Comparison of ENCODE assay signal across 9 cellular contexts in genomic region chr2:73063909-73064875, GRCh38. TPM values are rescaled to one million over a fixed set of nuclear protein-coding genes. Genes with fewer than 3 reads are reported as not detected.
DNase-seq lines count a peak whose midpoint lies in the region; ATAC-seq and TF ChIP-seq lines count a peak whose summit lies in the region.
"Had no signal": no experiment of that assay in that cellular context is flagged by ENCODE, and none has a peak within 500 bp of the region (broad histone marks: within the 10 kb centered on the region; RNA-seq: fewer than 3 reads in every experiment).

No MANE protein-coding gene starts in this region.

- H3K27me3 ChIP-seq in PC-3 (ENCODE audit: low read length) (no peaks in the 10 kb centered on the region), esophagus (ENCODE audit: control insufficient read depth in 1 of 2, insufficient read depth in 2 of 2, low read length in 2 of 2) (no peaks in the 10 kb centered on the region), psoas muscle (ENCODE audit: insufficient read depth in 3 of 3, low read length in 2 of 3) (no peaks in the 10 kb centered on the region), BE2C (no peaks in the 10 kb centered on the region)

- POLR2A ChIA-PET in PC-3 (lab: Charles Lee; ENCODE audit: unreplicated experiment) = no interaction called here

- BruUV-seq in PC-3 (replicated peaks; lab: Mats Ljungman, UMichigan) = no TSS peak

- H3F3A ChIP-seq in PC-3 (ENCODE audit: low read length, unreplicated experiment) = no peaks in the 10 kb centered on the region

- no peaks in the 10 kb centered on the region for H3K9me2 ChIP-seq in PC-3 (replicated peaks; ENCODE audit: low read length)

- H3K79me2 ChIP-seq in PC-3 (ENCODE audit: low read length) = peaks cover 82% of the 10 kb centered on the region

- no peaks in the 10 kb centered on the region for H4K20me1 ChIP-seq in PC-3 (ENCODE audit: low read length)

- peak overlapping the region; percentile 41 for H2AFZ ChIP-seq in PC-3 (ENCODE audit: low read length)

- intact Hi-C loops in PC-3 (cut with micrococcal nuclease) (no loop called here), psoas muscle (cut with DNase I) (no loop called here)

- no peaks in the 10 kb centered on the region; the same call in none of the 2 replicates for H3K36me3 ChIP-seq in PC-3 (ENCODE audit: low read depth, low read length)
- no peaks in the 10 kb centered on the region for H3K36me3 ChIP-seq in esophagus (ENCODE audit: control insufficient read depth in 2 of 2, insufficient read depth in 2 of 2, low read length in 1 of 2)
- peaks cover 0 to 9% of the 10 kb centered on the region in 2 donors for H3K36me3 ChIP-seq in psoas muscle (ENCODE audit: insufficient read depth in 1 of 2, low read depth in 1 of 2)
- no peaks in the 10 kb centered on the region for H3K36me3 ChIP-seq in BE2C
- H3K36me3 ChIP-seq: HAP-1 had no signal

- H3K27ac ChIP-seq in PC-3 (ENCODE audit: low read length) (peak overlapping the region; percentile 93), esophagus (ENCODE audit: low read depth in 2 of 2, low read length in 1 of 2) (peak overlapping the region; percentile 52 to 80), psoas muscle (peak overlapping the region; percentile 74)

- no peak for TF ChIP-seq CTCF in PC-3 (conservative IDR thresholded peaks at IDR 0.05; ENCODE audit: low read depth, low read length)
- TF ChIP-seq CTCF in psoas muscle (IDR thresholded peaks at IDR 0.05) = no peak
- no peak for TF ChIP-seq CTCF in BE2C (IDR thresholded peaks at IDR 0.05; ENCODE audit: low read depth, low read length)

- DNase-seq in GM04503 (ENCODE audit: low read depth) = peak; percentile 51
- peak; percentile 85 for DNase-seq in PC-3
- DNase-seq in psoas muscle = no peak
- no peak for DNase-seq in BE2C
- no peak for DNase-seq in D341Med (ENCODE audit: low spot score)

- 60 to 68% methylated on average over 8 of the region's 8 CpGs for WGBS in esophagus, 2 donors
- WGBS in psoas muscle, 3 donors = 78 to 85% (median 81%) methylated on average over 8 of the region's 8 CpGs

- ATAC-seq in PC-3 (peak; percentile 96), psoas muscle (peak; percentile 73 to 87 (median 80)), HG02840 (IDR thresholded peaks at IDR 0.05; ENCODE audit: low FRiP score, unreplicated experiment) (no peak), HG03460 (IDR thresholded peaks at IDR 0.05; ENCODE audit: unreplicated experiment) (no peak)

- H3K4me3 ChIP-seq in PC-3 (ENCODE audit: low read length) (peak overlapping the region; percentile 32; the same call in 1 of the 2 replicates), esophagus (ENCODE audit: low read depth in 1 of 2, low read length in 2 of 2) (no peak overlapping the region), psoas muscle (no peak overlapping the region), BE2C (ENCODE audit: low read depth, low read length) (no peak overlapping the region)
- H3K4me3 ChIP-seq: HAP-1 had no signal

- CTCF ChIA-PET in PC-3 (lab: Charles Lee) = interaction anchor here (0.6 to 0.7 kb wide), 2 partner anchors 68 to 90 kb away, joined by 3 read pairs; no protein-coding TSS in a partner anchor

- H3K4me1 ChIP-seq in PC-3 (ENCODE audit: insufficient read depth, low read length) = peaks cover 34% of the 10 kb centered on the region
- peaks cover 7 to 10% of the 10 kb centered on the region in 2 donors for H3K4me1 ChIP-seq in esophagus (ENCODE audit: control insufficient read depth in 2 of 2, insufficient read depth in 2 of 2, low read length in 1 of 2)
- H3K4me1 ChIP-seq in psoas muscle = peaks cover 41% of the 10 kb centered on the region
- no peaks in the 10 kb centered on the region for H3K4me1 ChIP-seq in BE2C
- H3K4me1 ChIP-seq: HAP-1 had no signal

- H3K9me3 ChIP-seq in PC-3 (ENCODE audit: low read length) (no peaks in the 10 kb centered on the region), esophagus (ENCODE audit: control insufficient read depth in 2 of 2, insufficient read depth in 1 of 2, low read depth in 1 of 2, low read length in 1 of 2) (no peaks in the 10 kb centered on the region), psoas muscle (no peaks in the 10 kb centered on the region), BE2C (no peaks in the 10 kb centered on the region)
- H3K9me3 ChIP-seq: HAP-1 had no signal

- H3K4me2 ChIP-seq in PC-3 (ENCODE audit: low read length) = peak overlapping the region; percentile 67

- peak overlapping the region; percentile 74 for H3K9ac ChIP-seq in PC-3 (ENCODE audit: low read length)

RNA-seq across cellular contexts. Expression of gene SFXN5, which starts 7.3 kb away (rescaled TPM):
- total RNA-seq in PC-3 (2014; rRNA removed) (22.0 and 30.7 TPM in 2 replicates), psoas muscle (10 to 100 TPM in 3 of 4 donors, 1 to 10 TPM in 1; 5.8 to 17.1 (median 12.8) TPM)
- polyA plus RNA-seq in esophagus (1 to 10 TPM; 4.2 to 6.6 TPM), psoas muscle (10 to 100 TPM in 1 of 3 donors, 1 to 10 TPM in 2; 5.1 to 12.7 (median 8.7) TPM)
- polyA plus RNA-seq in BE2C (2012; ENCODE audit: insufficient read depth, insufficient read length, low read depth) = 5.6 TPM

RNA-seq across cellular contexts. Expression of gene RAB11FIP5, which starts 48.6 kb away (rescaled TPM):
- total RNA-seq in PC-3 (2014; rRNA removed) (26.6 and 36.9 TPM in 2 replicates), psoas muscle (10 to 100 TPM; 20.9 to 24.2 (median 23.1) TPM)
- polyA plus RNA-seq in esophagus (1 to 10 TPM; 8.1 to 8.7 TPM), psoas muscle (10 to 100 TPM; 13.0 to 24.0 (median 23.9) TPM)
- 7.8 TPM for polyA plus RNA-seq in BE2C (2012; ENCODE audit: insufficient read depth, insufficient read length, low read depth)

Comparison
In these comparisons a context has a peak if more than half of its experiments do, and no peak if none do; other contexts are left out.
1. DNase-seq: peak in GM04503 (single experiment) and PC-3 (single experiment); none in psoas muscle (0 of 2), BE2C (single experiment) and D341Med (single experiment).
2. ATAC-seq: peak in PC-3 (single experiment) and psoas muscle (4 of 4); none in HG02840 (single experiment) and HG03460 (single experiment).
3. Peak in every context shown above with its lines, with median percentiles within 50 percentile points of each other: H3K27ac ChIP-seq.